In the genomic region with DNA sequence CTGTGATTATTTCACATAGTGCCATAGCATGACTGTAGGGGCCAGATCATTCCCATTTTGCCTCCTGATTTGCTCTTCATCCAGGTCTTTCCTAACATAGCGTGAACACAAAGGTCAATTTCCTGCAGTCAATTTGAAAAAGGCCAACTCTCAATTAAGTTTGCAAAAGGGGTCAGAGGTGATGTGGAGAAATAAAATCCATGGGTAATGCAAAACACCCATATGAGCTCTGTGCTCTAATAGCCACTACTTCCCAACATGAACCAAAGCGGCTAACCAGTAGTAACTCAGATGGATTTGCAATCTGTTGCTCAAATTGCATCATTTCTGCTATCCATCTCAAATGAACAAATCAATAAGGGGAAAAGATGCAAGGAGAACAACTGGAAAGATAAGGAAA, we compare ENCODE assay signal across 20 cellular contexts.
"Had no signal": no experiment of that assay in that cellular context is flagged by ENCODE, and none has a peak within 500 bp of the region (broad histone marks: within the 10 kb centered on the region; RNA-seq: fewer than 3 reads in every experiment).

No MANE protein-coding gene starts in this region.

- H3K9me3 ChIP-seq: breast epithelium had no signal

- H3K36me3 ChIP-seq: breast epithelium had no signal

- H3K4me3 ChIP-seq: breast epithelium, PC-9 had no signal

- H3K4me2 ChIP-seq: KMS-11, PC-9 had no signal

- DNase-seq: activated CD4-positive, alpha-beta T cell treated with anti-CD3 and anti-CD28 coated beads for 48 hours; activated CD4-positive, alpha-beta T cell treated with anti-CD3 and anti-CD28 coated beads, Interleukin-2, amount 50 U/mL, for 4 hours; activated CD4-positive, CD25-positive, alpha-beta regulatory T cell treated with anti-CD3 and anti-CD28 coated beads, Interleukin-2, amount 50 U/mL, for 72 hours; activated CD8-positive, alpha-beta memory T cell treated with anti-CD3 and anti-CD28 coated beads, Interleukin-2, amount 10 ng/mL, durations not matched to agents 7 days and 5 days; activated effector memory CD4-positive, alpha-beta T cell treated with Interleukin-2 at 50 U/mL for 16 hours; activated naive CD4-positive, alpha-beta T cell; activated T-cell treated with anti-CD3 and anti-CD28 coated beads, Interleukin-2, amount 50 U/mL, for 24 hours; aorta; caudate nucleus; NCI-H1092 treated with DMSO at 0.1 percent for 48 hours; NCI-H1417 treated with DMSO at 0.1 percent for 48 hours; NCI-H187 treated with DMSO at 0.1 percent for 48 hours; NCI-H2081 treated with DMSO at 0.1 percent for 48 hours; NCI-H446; NCI-H524; NCI-H82; PC-9; SHP77 treated with DMSO at 0.1 percent for 48 hours had no signal

- H3K27ac ChIP-seq: breast epithelium, KMS-11, PC-9 had no signal

- H2AFZ ChIP-seq: PC-9 had no signal

- H3K9ac ChIP-seq: KMS-11 had no signal

- H3K4me1 ChIP-seq: breast epithelium had no signal

- H3K27me3 ChIP-seq: breast epithelium had no signal

- ATAC-seq: activated CD8-positive, alpha-beta memory T cell treated with anti-CD3 and anti-CD28 coated beads, Interleukin-2, amount 10 ng/mL, durations not matched to agents 7 days and 5 days had no signal
